ENCODE assay signal across 1 cellular context in the genomic region with DNA sequence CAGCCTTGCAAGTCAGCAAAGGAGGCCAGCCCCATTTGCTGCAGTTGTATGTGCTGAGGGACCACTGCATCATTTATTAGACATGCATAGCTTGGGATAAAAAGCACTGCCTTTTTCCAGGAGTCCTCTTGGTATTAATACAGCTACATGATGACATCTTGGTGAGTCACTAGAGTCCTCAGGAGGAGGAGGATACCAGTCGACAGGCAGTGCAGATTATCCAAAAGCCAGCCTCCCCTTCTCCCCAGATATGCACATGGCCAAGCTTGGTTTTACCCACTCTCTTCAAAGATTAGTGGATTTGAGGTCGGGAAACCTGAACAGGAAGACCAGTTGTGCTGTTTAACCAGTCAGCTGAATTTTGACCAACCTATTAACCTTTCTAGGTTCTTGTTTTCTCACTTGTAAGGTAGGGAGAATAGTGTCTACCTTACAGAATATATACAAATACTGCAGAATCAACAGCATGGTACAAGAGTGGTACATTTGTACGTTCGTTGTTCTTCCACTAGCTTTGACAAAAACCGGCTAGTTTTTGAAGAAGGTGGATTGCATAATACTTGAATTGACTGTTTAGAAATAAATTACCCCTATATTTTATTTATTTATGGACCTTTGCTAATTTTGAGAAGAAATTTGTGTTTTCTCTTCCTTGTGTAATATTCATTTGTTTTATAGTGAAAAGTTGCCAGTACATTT.
TF ChIP-seq lines count a peak whose summit lies in the region.

No MANE protein-coding gene starts in this region.

TF ChIP-seq in IMR-90, 13 proteins besides CTCF, POLR2A, EP300 and RAD21:
- TF ChIP-seq BHLHE40 (IDR thresholded peaks at IDR 0.05; ENCODE audit: low read depth, low read length) = no peak
- TF ChIP-seq CEBPB (IDR thresholded peaks at IDR 0.05; ENCODE audit: low read depth, low read length) = peak; percentile 72
- TF ChIP-seq FOS (IDR thresholded peaks at IDR 0.05; ENCODE audit: low read depth, low read length) = peak; percentile 62
TF ChIP-seq in IMR-90: peak in this region for 2.
